ENCODE assay signal across 14 cellular contexts in genomic region chr17:17114592-17115225, GRCh38.
A peak's percentile ranks its signal among the peaks of the same experiment; 100 is the strongest.
DNase-seq lines count a peak whose midpoint lies in the region; ATAC-seq and TF ChIP-seq lines count a peak whose summit lies in the region.
"Had no signal": no experiment of that assay in that cellular context is flagged by ENCODE, and none has a peak within 500 bp of the region (broad histone marks: within the 10 kb centered on the region; RNA-seq: fewer than 3 reads in every experiment).

No MANE protein-coding gene starts in this region.

- H3K36me3 ChIP-seq in skeletal muscle tissue (ENCODE audit: control insufficient read depth in 3 of 3, insufficient read depth in 3 of 3, low read length in 3 of 3) = no peaks in the 10 kb centered on the region
- H3K36me3 ChIP-seq: upper lobe of left lung had no signal

- H3K27ac Mint-ChIP-seq in T-helper 17 cell = peak overlapping the region; percentile 95
- peak overlapping the region; percentile 66 to 94 for H3K27ac Mint-ChIP-seq in effector memory CD8-positive, alpha-beta T cell
- H3K27ac Mint-ChIP-seq: GM23338 had no signal

- peak overlapping the region; percentile 71 for H3K4me3 Mint-ChIP-seq in T-helper 17 cell
- peak overlapping the region in 1 of 2 donors; percentile 53 for H3K4me3 Mint-ChIP-seq in effector memory CD8-positive, alpha-beta T cell
- H3K4me3 Mint-ChIP-seq: activated naive CD8-positive, alpha-beta T cell; GM23338 had no signal

- H3K27me3 ChIP-seq in skeletal muscle tissue (ENCODE audit: control insufficient read depth in 3 of 3, insufficient read depth in 3 of 3, low read length in 3 of 3) = no peaks in the 10 kb centered on the region
- H3K27me3 ChIP-seq: upper lobe of left lung had no signal

- DNase-seq in GM10266 (ENCODE audit: extremely low spot score) = peak; percentile 26
- no peak for DNase-seq in T-helper 17 cell
- DNase-seq in effector memory CD8-positive, alpha-beta T cell = no peak
- DNase-seq in 8988T = no peak
- DNase-seq in NCI-H187 treated with DMSO at 0.1 percent for 48 hours (lab: John Stamatoyannopoulos, UW) = no peak
- no peak for DNase-seq in NCI-H1092 (lab: John Stamatoyannopoulos, UW)
- DNase-seq in RPMI8226 = no peak
- DNase-seq: DND-41, PC-3, upper lobe of left lung had no signal

- peak; percentile 17 for ATAC-seq in T-helper 17 cell
- ATAC-seq in effector memory CD8-positive, alpha-beta T cell (replicated peaks) = no peak
- ATAC-seq: GM23338, HepG2, PC-3 had no signal

- no peaks in the 10 kb centered on the region for H3K9me3 Mint-ChIP-seq in effector memory CD8-positive, alpha-beta T cell
- H3K9me3 Mint-ChIP-seq: GM23338 had no signal

- H3K27ac ChIP-seq in skeletal muscle tissue (ENCODE audit: low read depth, low read length) = peak overlapping the region; percentile 19

- H3K4me1 Mint-ChIP-seq in T-helper 17 cell = peaks cover 70% of the 10 kb centered on the region
- H3K4me1 Mint-ChIP-seq in effector memory CD8-positive, alpha-beta T cell (ENCODE audit: low read depth in 2 of 2) = peaks cover 66 to 72% of the 10 kb centered on the region in 2 donors

- H3K27me3 Mint-ChIP-seq in T-helper 17 cell = no peaks in the 10 kb centered on the region
- H3K27me3 Mint-ChIP-seq in effector memory CD8-positive, alpha-beta T cell = no peaks in the 10 kb centered on the region
- H3K27me3 Mint-ChIP-seq: activated naive CD8-positive, alpha-beta T cell had no signal

- peaks cover 69 to 85% (median 85%) of the 10 kb centered on the region in 3 donors for H3K4me1 ChIP-seq in skeletal muscle tissue (ENCODE audit: control insufficient read depth in 3 of 3, insufficient read depth in 3 of 3, low read length in 3 of 3)

- no peak for TF ChIP-seq CTCF in GM10266 (IDR thresholded peaks at IDR 0.05; ENCODE audit: control insufficient read depth, insufficient read depth, low read depth, missing control alignments)

- H3K9me3 ChIP-seq in T-helper 17 cell (ENCODE audit: control insufficient read depth, low read length, poor library complexity, severe bottlenecking) (no peaks in the 10 kb centered on the region), skeletal muscle tissue (ENCODE audit: control insufficient read depth in 3 of 3, low read length in 3 of 3) (no peaks in the 10 kb centered on the region)
- H3K9me3 ChIP-seq: upper lobe of left lung had no signal

- H3K36me3 Mint-ChIP-seq in T-helper 17 cell (ENCODE audit: low read depth) = no peaks in the 10 kb centered on the region
- peaks cover 11% of the 10 kb centered on the region for H3K36me3 Mint-ChIP-seq in effector memory CD8-positive, alpha-beta T cell (ENCODE audit: insufficient read depth)
- H3K36me3 Mint-ChIP-seq: activated naive CD8-positive, alpha-beta T cell had no signal

- peak overlapping the region in 1 of 3 donors; percentile 66 for H3K9ac ChIP-seq in skeletal muscle tissue (ENCODE audit: low read depth in 1 of 3, low read length in 3 of 3)

- peak overlapping the region in 2 of 3 donors; percentile 12 to 52 for H3K4me3 ChIP-seq in skeletal muscle tissue (ENCODE audit: low read length in 3 of 3)
- H3K4me3 ChIP-seq: GM23338, upper lobe of left lung had no signal
